Comparison of ENCODE assay signal across 9 cellular contexts in the genomic region with DNA sequence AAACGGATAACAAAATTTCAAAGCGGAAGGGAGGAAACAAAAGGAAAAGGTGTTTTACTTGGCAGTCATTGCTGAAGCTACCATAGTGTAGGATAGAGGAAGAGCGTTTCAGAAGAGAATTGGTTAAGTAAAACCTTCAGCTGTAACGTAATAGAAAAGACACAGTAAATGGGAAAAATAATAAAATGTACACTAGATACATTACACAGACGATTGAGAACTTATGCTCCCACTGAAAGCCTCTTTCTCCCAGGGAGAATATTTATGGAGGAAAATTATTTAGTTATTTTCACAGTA.
DNase-seq lines count a peak whose midpoint lies in the region; ATAC-seq and TF ChIP-seq lines count a peak whose summit lies in the region.
"Had no signal": no experiment of that assay in that cellular context is flagged by ENCODE, and none has a peak within 500 bp of the region (broad histone marks: within the 10 kb centered on the region; RNA-seq: fewer than 3 reads in every experiment).

No MANE protein-coding gene starts in this region.

- H3K9ac ChIP-seq in DND-41 (ENCODE audit: low read depth, low read length) (peak overlapping the region; percentile 79), NT2/D1 (ENCODE audit: insufficient read length, low read depth) (no peak overlapping the region)

- H3K9me3 Mint-ChIP-seq in progenitor cell of endocrine pancreas (ENCODE audit: low read depth) = no peaks in the 10 kb centered on the region

- TF ChIP-seq CTCF in DND-41 (IDR thresholded peaks at IDR 0.05; ENCODE audit: borderline replicate concordance, extremely low read depth, low read length, poor library complexity, severe bottlenecking) = no peak
- no peak for TF ChIP-seq CTCF in progenitor cell of endocrine pancreas (IDR thresholded peaks at IDR 0.05; ENCODE audit: unreplicated experiment)
- no peak for TF ChIP-seq CTCF in GM10248 (IDR thresholded peaks at IDR 0.05; ENCODE audit: control extremely low read depth, extremely low read depth, low read depth, missing control alignments)

- H3K4me2 ChIP-seq in DND-41 (ENCODE audit: insufficient read depth, low read length) = peak overlapping the region; percentile 92

- peak overlapping the region; percentile 94; the same call in 1 of the 2 replicates for H3K27ac ChIP-seq in DND-41 (ENCODE audit: low read length)
- no peak overlapping the region for H3K27ac ChIP-seq in effector memory CD4-positive, alpha-beta T cell (ENCODE audit: insufficient read depth, low read length, poor library complexity, severe bottlenecking)

- H3K36me3 ChIP-seq in DND-41 (ENCODE audit: insufficient read depth, low read length) (no peaks in the 10 kb centered on the region), NT2/D1 (ENCODE audit: insufficient read depth, insufficient read length, low read length) (no peaks in the 10 kb centered on the region)
- no peaks in the 10 kb centered on the region for H3K36me3 ChIP-seq in effector memory CD4-positive, alpha-beta T cell (ENCODE audit: control insufficient read depth, insufficient read depth, low read length)

- ATAC-seq in DND-41 (ENCODE audit: insufficient read depth, low read depth) (no peak), HG02981 (IDR thresholded peaks at IDR 0.05; ENCODE audit: unreplicated experiment) (no peak)

- H3K9me3 ChIP-seq in DND-41 (ENCODE audit: insufficient read depth, low read length, severe bottlenecking) (no peaks in the 10 kb centered on the region), NT2/D1 (ENCODE audit: insufficient read depth, low read length) (no peaks in the 10 kb centered on the region)
- no peaks in the 10 kb centered on the region for H3K9me3 ChIP-seq in effector memory CD4-positive, alpha-beta T cell (ENCODE audit: control insufficient read depth, low read length)

- peak overlapping the region; percentile 77 for H3K27ac Mint-ChIP-seq in progenitor cell of endocrine pancreas

- H3K4me3 ChIP-seq in DND-41 (ENCODE audit: low read depth in 1 of 2, low read length in 2 of 2) = peak overlapping the region in 1 of 2 experiments; percentile 72; a peak in 3 of 4 replicates
- H3K4me3 ChIP-seq in NT2/D1 (ENCODE audit: insufficient read length, low read depth) = peak overlapping the region; percentile 6
- peak overlapping the region; percentile 92 for H3K4me3 ChIP-seq in effector memory CD4-positive, alpha-beta T cell (ENCODE audit: insufficient read depth, low read depth, low read length, poor library complexity, severe bottlenecking)

- no peaks in the 10 kb centered on the region for H3K79me2 ChIP-seq in DND-41 (ENCODE audit: insufficient read depth, low read length)

- H3K4me1 ChIP-seq in DND-41 (ENCODE audit: insufficient read depth, low read length) (peaks cover 46% of the 10 kb centered on the region), NT2/D1 (ENCODE audit: insufficient read depth, insufficient read length) (no peaks in the 10 kb centered on the region)
- H3K4me1 ChIP-seq in effector memory CD4-positive, alpha-beta T cell (ENCODE audit: control insufficient read depth, insufficient read depth, low read length, poor library complexity, severe bottlenecking) = no peaks in the 10 kb centered on the region

- no peak for DNase-seq in DND-41
- no peak for DNase-seq in NT2/D1 (ENCODE audit: low read depth, low spot score)
- DNase-seq in effector memory CD4-positive, alpha-beta T cell = no peak
- DNase-seq in progenitor cell of endocrine pancreas (ENCODE audit: low spot score, unreplicated experiment) = no peak
- no peak for DNase-seq in germinal center (ENCODE audit: low spot score)
- no peak for DNase-seq in NCI-H1048 (lab: John Stamatoyannopoulos, UW)
- DNase-seq in GM10248 (ENCODE audit: extremely low spot score) = no peak
- DNase-seq: NCI-H1417 had no signal

- H3K27me3 Mint-ChIP-seq in progenitor cell of endocrine pancreas = peaks cover 54% of the 10 kb centered on the region

- H3K4me1 Mint-ChIP-seq in progenitor cell of endocrine pancreas (ENCODE audit: low read depth) = peaks cover 16% of the 10 kb centered on the region

- H3K4me3 Mint-ChIP-seq in progenitor cell of endocrine pancreas (ENCODE audit: low read depth) = peak overlapping the region; percentile 87

- POLR2A ChIA-PET in GM10248 (lab: Yijun Ruan, JAX) = no interaction called here

- H3K36me3 Mint-ChIP-seq in progenitor cell of endocrine pancreas (ENCODE audit: insufficient read depth) = no peaks in the 10 kb centered on the region

- H2AFZ ChIP-seq in DND-41 (ENCODE audit: low read depth, low read length) = peak overlapping the region; percentile 95

- H3K27me3 ChIP-seq in DND-41 (ENCODE audit: insufficient read depth, low read length, poor library complexity) (peaks cover 4% of the 10 kb centered on the region), NT2/D1 (ENCODE audit: insufficient read depth, insufficient read length) (peaks cover 77% of the 10 kb centered on the region)
- H3K27me3 ChIP-seq in effector memory CD4-positive, alpha-beta T cell (replicated peaks; ENCODE audit: control insufficient read depth, insufficient read depth, low read length, poor library complexity, severe bottlenecking) = peaks cover 2% of the 10 kb centered on the region

- H4K20me1 ChIP-seq in DND-41 (ENCODE audit: insufficient read depth, low read length) = no peaks in the 10 kb centered on the region

- CTCF ChIA-PET in GM10248 (lab: Yijun Ruan, JAX) = interaction anchor here (0.7 to 1.1 kb wide), 3 partner anchors 14 to 593 kb away, joined by 3 to 4 read pairs (median 3); a partner anchor contains a TSS
